Comparison of ENCODE assay signal across 10 cellular contexts in genomic region chr4:10092481-10093272, GRCh38. TPM values are rescaled to one million over a fixed set of nuclear protein-coding genes. Genes with fewer than 3 reads are reported as not detected.
DNase-seq lines count a peak whose midpoint lies in the region; ATAC-seq and TF ChIP-seq lines count a peak whose summit lies in the region.
"Had no signal": no experiment of that assay in that cellular context is flagged by ENCODE, and none has a peak within 500 bp of the region (broad histone marks: within the 10 kb centered on the region; RNA-seq: fewer than 3 reads in every experiment).

No MANE protein-coding gene starts in this region.

- intact Hi-C loops in tibial artery (cut with DNase I; ENCODE audit: low total_unique reads): no loop called here

- H3K9me3 ChIP-seq in duodenal mucosa (ENCODE audit: control insufficient read depth in 1 of 2, low read length in 2 of 2) (no peaks in the 10 kb centered on the region), mucosa of stomach (ENCODE audit: control insufficient read depth, low read length) (no peaks in the 10 kb centered on the region), tibial artery (no peaks in the 10 kb centered on the region)

- no peak overlapping the region for H3K4me3 Mint-ChIP-seq in activated CD8-positive, alpha-beta memory T cell treated with anti-CD3 and anti-CD28 coated beads, Interleukin-2, amount 10 ng/mL, durations not matched to agents 7 days and 5 days

- no peak overlapping the region for H3K9ac ChIP-seq in duodenal mucosa (ENCODE audit: low read depth in 1 of 2, low read length in 2 of 2)
- peak overlapping the region; percentile 36 for H3K9ac ChIP-seq in mucosa of stomach (ENCODE audit: low read length)

- peak overlapping the region; percentile 72 for H3K27ac ChIP-seq in duodenal mucosa (ENCODE audit: low read depth, low read length)
- H3K27ac ChIP-seq in tibial artery: peak overlapping the region; percentile 61 to 95

- peaks cover 67 to 93% of the 10 kb centered on the region in 2 donors for H3K36me3 ChIP-seq in duodenal mucosa (ENCODE audit: control insufficient read depth in 1 of 2, insufficient read depth in 2 of 2, low read length in 2 of 2)
- H3K36me3 ChIP-seq in mucosa of stomach (ENCODE audit: control insufficient read depth, insufficient read depth, low read length): peaks cover 49% of the 10 kb centered on the region
- peaks cover 81 to 100% (median 85%) of the 10 kb centered on the region in 3 donors for H3K36me3 ChIP-seq in tibial artery

- H3K27ac Mint-ChIP-seq in activated CD8-positive, alpha-beta memory T cell treated with anti-CD3 and anti-CD28 coated beads, Interleukin-2, amount 10 ng/mL, durations not matched to agents 7 days and 5 days: peak overlapping the region; percentile 95

- H3K36me3 Mint-ChIP-seq in activated CD8-positive, alpha-beta memory T cell treated with anti-CD3 and anti-CD28 coated beads, Interleukin-2, amount 10 ng/mL, durations not matched to agents 7 days and 5 days: peaks cover 79% of the 10 kb centered on the region

- TF ChIP-seq CTCF in tibial artery (IDR thresholded peaks at IDR 0.05) (no peak), omental fat pad (IDR thresholded peaks at IDR 0.05) (no peak)

- DNase-seq in activated CD8-positive, alpha-beta memory T cell treated with anti-CD3 and anti-CD28 coated beads, Interleukin-2, amount 10 ng/mL, durations not matched to agents 7 days and 5 days: no peak
- no peak for DNase-seq in activated CD8-positive, alpha-beta memory T cell treated with anti-CD3 and anti-CD28 coated beads, Interleukin-2, amount 50 U/mL, for 48 hours
- DNase-seq in tibial artery (no peak), omental fat pad (ENCODE audit: low spot score) (no peak), NCI-H2171 treated with DMSO at 0.1 percent for 48 hours (lab: John Stamatoyannopoulos, UW) (no peak)
- no peak for DNase-seq in stimulated activated CD4-positive, alpha-beta T cell treated with anti-CD3 and anti-CD28 coated beads, Interleukin-4, amount 100 ng/mL, for 1 hour
- DNase-seq: NCI-H526 treated with DMSO at 0.1 percent for 48 hours, T-helper 9 cell had no signal

- H3K27me3 ChIP-seq in duodenal mucosa (ENCODE audit: control insufficient read depth in 1 of 2, insufficient read depth in 2 of 2, low read length in 2 of 2): no peaks in the 10 kb centered on the region
- no peaks in the 10 kb centered on the region for H3K27me3 ChIP-seq in mucosa of stomach (ENCODE audit: control insufficient read depth, insufficient read depth, low read length)
- no peaks in the 10 kb centered on the region for H3K27me3 ChIP-seq in tibial artery

- CTCF ChIA-PET in activated CD8-positive, alpha-beta memory T cell treated with anti-CD3 and anti-CD28 coated beads, Interleukin-2, amount 10 ng/mL, durations not matched to agents 7 days and 5 days (lab: Charles Lee): interaction anchor here (1.0 kb wide), 1 partner anchor 27 kb away, joined by 3 read pairs; no protein-coding TSS in a partner anchor

- H3K4me1 ChIP-seq in duodenal mucosa (ENCODE audit: control insufficient read depth in 1 of 2, insufficient read depth in 2 of 2, low read length in 2 of 2) (peaks cover 65 to 83% of the 10 kb centered on the region in 2 donors), mucosa of stomach (ENCODE audit: control insufficient read depth, insufficient read depth, low read length) (peaks cover 71% of the 10 kb centered on the region), tibial artery (peaks cover 0 to 80% (median 65%) of the 10 kb centered on the region in 4 donors)

- no peak overlapping the region for H3K4me3 ChIP-seq in duodenal mucosa (ENCODE audit: low read depth in 1 of 2, low read length in 2 of 2)
- no peak overlapping the region for H3K4me3 ChIP-seq in mucosa of stomach (ENCODE audit: low read length)
- peak overlapping the region in 1 of 2 donors; percentile 3 for H3K4me3 ChIP-seq in tibial artery

- no peaks in the 10 kb centered on the region for H3K27me3 Mint-ChIP-seq in activated CD8-positive, alpha-beta memory T cell treated with anti-CD3 and anti-CD28 coated beads, Interleukin-2, amount 10 ng/mL, durations not matched to agents 7 days and 5 days

- no peaks in the 10 kb centered on the region for H3K9me3 Mint-ChIP-seq in activated CD8-positive, alpha-beta memory T cell treated with anti-CD3 and anti-CD28 coated beads, Interleukin-2, amount 10 ng/mL, durations not matched to agents 7 days and 5 days (ENCODE audit: low read depth)

- peaks cover 58% of the 10 kb centered on the region for H3K4me1 Mint-ChIP-seq in activated CD8-positive, alpha-beta memory T cell treated with anti-CD3 and anti-CD28 coated beads, Interleukin-2, amount 10 ng/mL, durations not matched to agents 7 days and 5 days

- no peak for ATAC-seq in activated CD8-positive, alpha-beta memory T cell treated with anti-CD3 and anti-CD28 coated beads, Interleukin-2, amount 10 ng/mL, durations not matched to agents 7 days and 5 days
- no peak for ATAC-seq in omental fat pad (ENCODE audit: low FRiP score)

RNA-seq across cellular contexts. Expression of gene WDR1, which starts 23.9 kb away (rescaled TPM):
- total RNA-seq in activated CD8-positive, alpha-beta memory T cell treated with anti-CD3 and anti-CD28 coated beads, Interleukin-2, amount 10 ng/mL, durations not matched to agents 7 days and 5 days: 100 to 1,000 TPM; 481 to 538 TPM
- total RNA-seq in omental fat pad: 100 to 1,000 TPM; 114 to 219 (median 135) TPM
